Comparison of ENCODE assay signal across 10 cellular contexts in genomic region chr1:11641776-11642305, GRCh38. TPM values are rescaled to one million over a fixed set of nuclear protein-coding genes. Genes with fewer than 3 reads are reported as not detected.
"Had no signal": no experiment of that assay in that cellular context is flagged by ENCODE, and none has a peak within 500 bp of the region (broad histone marks: within the 10 kb centered on the region; RNA-seq: fewer than 3 reads in every experiment).

No MANE protein-coding gene starts in this region.

- H3K9me3 ChIP-seq: heart left ventricle, ovary, right atrium auricular region, sigmoid colon, stomach, thoracic aorta, transverse colon had no signal

- H3K4me1 ChIP-seq: right atrium auricular region, sigmoid colon, stomach, transverse colon had no signal

- H3K36me3 ChIP-seq: heart left ventricle, ovary, right atrium auricular region, sigmoid colon, stomach, thoracic aorta, transverse colon had no signal

- H3K27me3 ChIP-seq: ovary, right atrium auricular region had no signal

- H3K27ac ChIP-seq: coronary artery, heart left ventricle, ovary, right atrium auricular region, sigmoid colon, skin epidermis, stomach, thoracic aorta, transverse colon had no signal

- H3K4me3 ChIP-seq: coronary artery, heart left ventricle, ovary, right atrium auricular region, sigmoid colon, skin epidermis, stomach, thoracic aorta, transverse colon had no signal

RNA-seq across cellular contexts. Expression of gene DRAXIN, which starts 49.7 kb away (rescaled TPM):
- total RNA-seq: mesenteric fat pad, right atrium auricular region had no signal
